Comparison of ENCODE assay signal across 1 cellular context in genomic region chr3:11431319-11431718, GRCh38.
TF ChIP-seq lines count a peak whose summit lies in the region.

No MANE protein-coding gene starts in this region.

TF ChIP-seq in HepG2, 621 proteins besides CTCF, POLR2A, EP300 and RAD21 (continued from another document):
- TF ChIP-seq FOSL1 (CRISPR knock-in tag; IDR thresholded peaks at IDR 0.05; ENCODE audit: borderline replicate concordance) (no peak), ZBTB1 (CRISPR knock-in tag; IDR thresholded peaks at IDR 0.05; ENCODE audit: borderline replicate concordance) (no peak), ZNF775 (CRISPR knock-in tag; IDR thresholded peaks at IDR 0.05; ENCODE audit: borderline replicate concordance) (no peak), MEF2D (CRISPR knock-in tag; IDR thresholded peaks at IDR 0.05) (no peak), ZNF687 (CRISPR knock-in tag; IDR thresholded peaks at IDR 0.05) (no peak), MZF1 (CRISPR knock-in tag; IDR thresholded peaks at IDR 0.05; ENCODE audit: borderline replicate concordance) (no peak), GMEB2 (CRISPR knock-in tag; IDR thresholded peaks at IDR 0.05; ENCODE audit: low read depth) (no peak), ZFYVE20 (CRISPR knock-in tag; IDR thresholded peaks at IDR 0.05; ENCODE audit: borderline replicate concordance, low read depth) (no peak), SNAPC5 (CRISPR knock-in tag; IDR thresholded peaks at IDR 0.05; ENCODE audit: borderline replicate concordance) (no peak), NRL (CRISPR knock-in tag; IDR thresholded peaks at IDR 0.05; ENCODE audit: borderline replicate concordance) (no peak)
